18 cellular contexts compared by ENCODE assay signal in genomic region chr6:129908858-129909257, GRCh38. TPM values are rescaled to one million over a fixed set of nuclear protein-coding genes. Genes with fewer than 3 reads are reported as not detected.
DNase-seq lines count a peak whose midpoint lies in the region; ATAC-seq lines count a peak whose summit lies in the region.
"Had no signal": no experiment of that assay in that cellular context is flagged by ENCODE, and none has a peak within 500 bp of the region (broad histone marks: within the 10 kb centered on the region; RNA-seq: fewer than 3 reads in every experiment).

No MANE protein-coding gene starts in this region.

- ATAC-seq in activated naive CD4-positive, alpha-beta T cell treated with anti-CD3 and anti-CD28 coated beads, Interleukin-2, amount 50 U/mL, for 72 hours, result peak; percentile 56 to 91
- ATAC-seq in GM21825 (IDR thresholded peaks at IDR 0.05; ENCODE audit: unreplicated experiment), result peak; percentile 77
- peak; percentile 83 for ATAC-seq in HG03108 (IDR thresholded peaks at IDR 0.05; ENCODE audit: unreplicated experiment)
- no peak for ATAC-seq in HG03280 (IDR thresholded peaks at IDR 0.05; ENCODE audit: unreplicated experiment)
- ATAC-seq: A549, HCT116 had no signal

- H3K9me3 Mint-ChIP-seq in activated naive CD4-positive, alpha-beta T cell treated with anti-CD3 and anti-CD28 coated beads, Interleukin-2, amount 50 U/mL, for 72 hours, result no peaks in the 10 kb centered on the region
- H3K9me3 Mint-ChIP-seq in activated naive CD4-positive, alpha-beta T cell treated with anti-CD3 and anti-CD28 coated beads, Interleukin-2, amount 10 ng/mL, durations not matched to agents 7 days and 5 days, result no peaks in the 10 kb centered on the region
- H3K9me3 Mint-ChIP-seq: CD4-positive, alpha-beta memory T cell had no signal

- DNase-seq in activated naive CD4-positive, alpha-beta T cell treated with anti-CD3 and anti-CD28 coated beads, Interleukin-2, amount 50 U/mL, for 72 hours (ENCODE audit: low spot score in 2 of 2), result no peak
- DNase-seq in activated naive CD4-positive, alpha-beta T cell treated with anti-CD3 and anti-CD28 coated beads, Interleukin-2, amount 10 ng/mL, durations not matched to agents 7 days and 5 days, result no peak
- no peak for DNase-seq in nucleus accumbens (lab: John Stamatoyannopoulos, UW)
- DNase-seq in activated effector memory CD4-positive, alpha-beta T cell treated with anti-CD3 and anti-CD28 coated beads, Interleukin-2, amount 50 U/mL, for 16 hours, result no peak
- DNase-seq in activated CD4-positive, alpha-beta T cell treated with anti-CD3 and anti-CD28 coated beads, Interleukin-2, amount 50 U/mL, for 48 hours, result no peak
- DNase-seq: activated T-cell treated with anti-CD3 and anti-CD28 coated beads for 4 hours; CD4-positive, alpha-beta memory T cell; glutamatergic neuron; NCI-H226; PC-9; tibial artery had no signal

- H3K4me1 Mint-ChIP-seq in activated naive CD4-positive, alpha-beta T cell treated with anti-CD3 and anti-CD28 coated beads, Interleukin-2, amount 10 ng/mL, durations not matched to agents 7 days and 5 days, result no peaks in the 10 kb centered on the region

- CTCF ChIA-PET in activated naive CD4-positive, alpha-beta T cell treated with anti-CD3 and anti-CD28 coated beads, Interleukin-2, amount 10 ng/mL, durations not matched to agents 7 days and 5 days (lab: Charles Lee), result no interaction called here

- H3K4me3 Mint-ChIP-seq in activated naive CD4-positive, alpha-beta T cell treated with anti-CD3 and anti-CD28 coated beads, Interleukin-2, amount 10 ng/mL, durations not matched to agents 7 days and 5 days, result no peak overlapping the region
- H3K4me3 Mint-ChIP-seq: CD4-positive, alpha-beta memory T cell had no signal

- no peaks in the 10 kb centered on the region for H3K27me3 Mint-ChIP-seq in activated naive CD4-positive, alpha-beta T cell treated with anti-CD3 and anti-CD28 coated beads, Interleukin-2, amount 10 ng/mL, durations not matched to agents 7 days and 5 days
- H3K27me3 Mint-ChIP-seq: CD4-positive, alpha-beta memory T cell had no signal

- H3K36me3 Mint-ChIP-seq in activated naive CD4-positive, alpha-beta T cell treated with anti-CD3 and anti-CD28 coated beads, Interleukin-2, amount 50 U/mL, for 72 hours, result no peaks in the 10 kb centered on the region
- no peaks in the 10 kb centered on the region for H3K36me3 Mint-ChIP-seq in activated naive CD4-positive, alpha-beta T cell treated with anti-CD3 and anti-CD28 coated beads, Interleukin-2, amount 10 ng/mL, durations not matched to agents 7 days and 5 days
- H3K36me3 Mint-ChIP-seq: CD4-positive, alpha-beta memory T cell had no signal

- H3K27ac Mint-ChIP-seq in activated naive CD4-positive, alpha-beta T cell treated with anti-CD3 and anti-CD28 coated beads, Interleukin-2, amount 50 U/mL, for 72 hours, result no peak overlapping the region
- no peak overlapping the region for H3K27ac Mint-ChIP-seq in activated naive CD4-positive, alpha-beta T cell treated with anti-CD3 and anti-CD28 coated beads, Interleukin-2, amount 10 ng/mL, durations not matched to agents 7 days and 5 days
- H3K27ac Mint-ChIP-seq: CD4-positive, alpha-beta memory T cell had no signal

RNA-seq across cellular contexts. Expression of gene TMEM244, which starts 47.7 kb away (rescaled TPM):
- not detected for total RNA-seq in activated naive CD4-positive, alpha-beta T cell treated with anti-CD3 and anti-CD28 coated beads, Interleukin-2, amount 50 U/mL, for 72 hours
- total RNA-seq: endothelial cell of umbilical vein, mucosa of gallbladder, PC-9 had no signal
